29 cellular contexts compared by ENCODE assay signal in genomic region chr18:66874812-66875474, GRCh38.
"Had no signal": no experiment of that assay in that cellular context is flagged by ENCODE, and none has a peak within 500 bp of the region (broad histone marks: within the 10 kb centered on the region; RNA-seq: fewer than 3 reads in every experiment).

No MANE protein-coding gene starts in this region.

- H3K4me3 ChIP-seq: ascending aorta, coronary artery, dorsolateral prefrontal cortex, gastroesophageal sphincter, hepatocyte, pancreas, prostate gland, sigmoid colon, thoracic aorta had no signal

- H3K27ac Mint-ChIP-seq: activated naive CD4-positive, alpha-beta T cell treated with anti-CD3 and anti-CD28 coated beads for 36 hours; activated naive CD8-positive, alpha-beta T cell treated with anti-CD3 and anti-CD28 coated beads, Interleukin-2, amount 10 ng/mL, durations not matched to agents 7 days and 5 days; brain; naive thymus-derived CD4-positive, alpha-beta T cell; stimulated activated effector memory CD8-positive, alpha-beta T cell treated with anti-CD3 and anti-CD28 coated beads, Interleukin-12 subunit alpha, Interleukin-12 subunit beta, amount 100 ng/mL, for 72 hours; stimulated activated naive CD8-positive, alpha-beta T cell treated with anti-CD3 and anti-CD28 coated beads, Interleukin-15, Interleukin-2, amounts not matched to agents 100 ng/mL and 50 ng/mL, for 24 hours had no signal

- H3K27me3 ChIP-seq: ascending aorta, gastroesophageal sphincter, hepatocyte, pancreas, sigmoid colon had no signal

- FAIRE-seq: pancreas, small intestine, urothelium cell line had no signal

- H3K4me1 ChIP-seq: ascending aorta, gastroesophageal sphincter, pancreas, prostate gland, sigmoid colon had no signal

- H3K9me3 Mint-ChIP-seq: activated naive CD4-positive, alpha-beta T cell treated with anti-CD3 and anti-CD28 coated beads for 36 hours; activated naive CD8-positive, alpha-beta T cell treated with anti-CD3 and anti-CD28 coated beads, Interleukin-2, amount 10 ng/mL, durations not matched to agents 7 days and 5 days; brain; naive thymus-derived CD4-positive, alpha-beta T cell; stimulated activated naive CD8-positive, alpha-beta T cell treated with anti-CD3 and anti-CD28 coated beads, Interleukin-15, Interleukin-2, amounts not matched to agents 100 ng/mL and 50 ng/mL, for 24 hours had no signal

- H3K4me2 ChIP-seq: hepatocyte had no signal

- DNase-seq: activated CD4-positive, alpha-beta T cell treated with anti-CD3 and anti-CD28 coated beads for 4 hours; activated CD4-positive, alpha-beta T cell treated with anti-CD3 and anti-CD28 coated beads, Interleukin-2, amount 50 U/mL, for 4 hours; activated effector memory CD4-positive, alpha-beta T cell treated with anti-CD3 and anti-CD28 coated beads, Interleukin-2, amount 50 U/mL, for 16 hours; activated naive CD4-positive, alpha-beta T cell treated with anti-CD3 and anti-CD28 coated beads for 36 hours; activated naive CD8-positive, alpha-beta T cell treated with anti-CD3 and anti-CD28 coated beads, Interleukin-2, amount 10 ng/mL, durations not matched to agents 7 days and 5 days; activated T-cell treated with anti-CD3 and anti-CD28 coated beads for 4 hours; dorsolateral prefrontal cortex; effector memory CD4-positive, alpha-beta T cell; islet precursor cell; left ventricle myocardium superior; mammary epithelial cell; midbrain; naive thymus-derived CD4-positive, alpha-beta T cell; pancreas; retina; sigmoid colon; small intestine; stimulated activated CD4-positive, alpha-beta T cell treated with anti-CD3 and anti-CD28 coated beads, Interleukin-4, amount 100 ng/mL, for 24 hours; trophoblast cell had no signal

- H3K27ac ChIP-seq: ascending aorta, coronary artery, dorsolateral prefrontal cortex, gastroesophageal sphincter, hepatocyte, pancreas, prostate gland, sigmoid colon, thoracic aorta had no signal

- H3K9me3 ChIP-seq: ascending aorta, gastroesophageal sphincter, pancreas, prostate gland, sigmoid colon, thoracic aorta had no signal

- H3K36me3 Mint-ChIP-seq: activated naive CD8-positive, alpha-beta T cell treated with anti-CD3 and anti-CD28 coated beads, Interleukin-2, amount 10 ng/mL, durations not matched to agents 7 days and 5 days; brain; naive thymus-derived CD4-positive, alpha-beta T cell; stimulated activated effector memory CD8-positive, alpha-beta T cell treated with anti-CD3 and anti-CD28 coated beads, Interleukin-12 subunit alpha, Interleukin-12 subunit beta, amount 100 ng/mL, for 72 hours had no signal

- H2AFZ ChIP-seq: hepatocyte had no signal

- H3K4me1 Mint-ChIP-seq: activated naive CD8-positive, alpha-beta T cell treated with anti-CD3 and anti-CD28 coated beads, Interleukin-2, amount 10 ng/mL, durations not matched to agents 7 days and 5 days; naive thymus-derived CD4-positive, alpha-beta T cell; stimulated activated effector memory CD8-positive, alpha-beta T cell treated with anti-CD3 and anti-CD28 coated beads, Interleukin-12 subunit alpha, Interleukin-12 subunit beta, amount 100 ng/mL, for 72 hours had no signal

- H3K79me2 ChIP-seq: hepatocyte had no signal

- ATAC-seq: gastroesophageal sphincter; left ventricle myocardium superior; naive thymus-derived CD4-positive, alpha-beta T cell; pancreas; stimulated activated effector memory CD8-positive, alpha-beta T cell treated with anti-CD3 and anti-CD28 coated beads, Interleukin-12 subunit alpha, Interleukin-12 subunit beta, amount 100 ng/mL, for 72 hours had no signal

- H3K27me3 Mint-ChIP-seq: activated naive CD8-positive, alpha-beta T cell treated with anti-CD3 and anti-CD28 coated beads, Interleukin-2, amount 10 ng/mL, durations not matched to agents 7 days and 5 days; naive thymus-derived CD4-positive, alpha-beta T cell; stimulated activated naive CD8-positive, alpha-beta T cell treated with anti-CD3 and anti-CD28 coated beads, Interleukin-15, Interleukin-2, amounts not matched to agents 100 ng/mL and 50 ng/mL, for 24 hours had no signal

- H3K4me3 Mint-ChIP-seq: activated naive CD4-positive, alpha-beta T cell treated with anti-CD3 and anti-CD28 coated beads for 36 hours; activated naive CD8-positive, alpha-beta T cell treated with anti-CD3 and anti-CD28 coated beads, Interleukin-2, amount 10 ng/mL, durations not matched to agents 7 days and 5 days; brain; naive thymus-derived CD4-positive, alpha-beta T cell; stimulated activated effector memory CD8-positive, alpha-beta T cell treated with anti-CD3 and anti-CD28 coated beads, Interleukin-12 subunit alpha, Interleukin-12 subunit beta, amount 100 ng/mL, for 72 hours; stimulated activated naive CD8-positive, alpha-beta T cell treated with anti-CD3 and anti-CD28 coated beads, Interleukin-15, Interleukin-2, amounts not matched to agents 100 ng/mL and 50 ng/mL, for 24 hours had no signal

- H3K36me3 ChIP-seq: ascending aorta, gastroesophageal sphincter, pancreas, prostate gland, sigmoid colon, thoracic aorta had no signal
